In genomic region chr1:170594227-170594626, GRCh38 we compare ENCODE assay signal across 22 cellular contexts.
DNase-seq lines count a peak whose midpoint lies in the region; ATAC-seq and TF ChIP-seq lines count a peak whose summit lies in the region.
"Had no signal": no experiment of that assay in that cellular context is flagged by ENCODE, and none has a peak within 500 bp of the region (broad histone marks: within the 10 kb centered on the region; RNA-seq: fewer than 3 reads in every experiment).

No MANE protein-coding gene starts in this region.

- intact Hi-C loops in ascending aorta (cut with DNase I) = no loop called here

- no peaks in the 10 kb centered on the region for H3K27me3 ChIP-seq in ascending aorta
- H3K27me3 ChIP-seq in skeletal muscle tissue (ENCODE audit: control insufficient read depth in 3 of 3, insufficient read depth in 3 of 3, low read length in 3 of 3) = no peaks in the 10 kb centered on the region
- H3K27me3 ChIP-seq: gastrocnemius medialis had no signal

- TF ChIP-seq CTCF in ascending aorta (IDR thresholded peaks at IDR 0.05) = no peak

- H3K4me3 ChIP-seq in ascending aorta = peak overlapping the region; percentile 3 to 45
- H3K4me3 ChIP-seq in skeletal muscle tissue (ENCODE audit: low read length in 3 of 3) = peak overlapping the region in 1 of 3 donors; percentile 25

- no peak for ATAC-seq in GM18502 (IDR thresholded peaks at IDR 0.05; ENCODE audit: poor library complexity, unreplicated experiment)
- ATAC-seq: gastrocnemius medialis had no signal

- no peak overlapping the region for H3K9ac ChIP-seq in skeletal muscle tissue (ENCODE audit: low read depth in 1 of 3, low read length in 3 of 3)

- peak; percentile 9 for DNase-seq in ELF-1 (ENCODE audit: low read depth, low spot score)
- DNase-seq in NCI-H524 (lab: John Stamatoyannopoulos, UW) = peak; percentile 41 to 79
- DNase-seq in ascending aorta (ENCODE audit: low spot score in 2 of 2) = no peak
- DNase-seq in stimulated activated CD8-positive, alpha-beta memory T cell treated with anti-CD3 and anti-CD28 coated beads, Interleukin-4, amount 100 ng/mL, for 48 hours = no peak
- DNase-seq in foreskin melanocyte = no peak
- DNase-seq: activated CD4-positive, alpha-beta T cell treated with anti-CD3 and anti-CD28 coated beads for 4 hours; activated naive CD4-positive, alpha-beta T cell treated with anti-CD3 and anti-CD28 coated beads, Interleukin-2, amount 50 U/mL, for 16 hours; AML-193; anterior cingulate cortex; CD8-positive, alpha-beta memory T cell; central memory CD4-positive, alpha-beta T cell; effector CD4-positive, alpha-beta T cell; erythroblast; gastrocnemius medialis; GOT3; Kasumi-1; NCI-H1048; NCI-H2029 treated with DMSO at 0.1 percent for 48 hours; NCI-H526 treated with DMSO at 0.1 percent for 48 hours; substantia nigra had no signal

- H3K36me3 ChIP-seq in ascending aorta = no peaks in the 10 kb centered on the region
- no peaks in the 10 kb centered on the region for H3K36me3 ChIP-seq in skeletal muscle tissue (ENCODE audit: control insufficient read depth in 3 of 3, insufficient read depth in 3 of 3, low read length in 3 of 3)
- H3K36me3 ChIP-seq: gastrocnemius medialis had no signal

- H3K9me3 ChIP-seq in ascending aorta (no peaks in the 10 kb centered on the region), skeletal muscle tissue (ENCODE audit: control insufficient read depth in 3 of 3, low read length in 3 of 3) (no peaks in the 10 kb centered on the region)
- H3K9me3 ChIP-seq: gastrocnemius medialis had no signal

- H3K27ac ChIP-seq in ascending aorta = peak overlapping the region; percentile 51 to 65
- peak overlapping the region; percentile 41 for H3K27ac ChIP-seq in skeletal muscle tissue (ENCODE audit: low read depth, low read length)

- peaks cover 0 to 10% of the 10 kb centered on the region in 2 donors for H3K4me1 ChIP-seq in ascending aorta
- peaks cover 6 to 12% (median 6%) of the 10 kb centered on the region in 3 donors for H3K4me1 ChIP-seq in skeletal muscle tissue (ENCODE audit: control insufficient read depth in 3 of 3, insufficient read depth in 3 of 3, low read length in 3 of 3)

Comparison
In these comparisons a context has a peak if more than half of its experiments do, and no peak if none do; other contexts are left out.
1. DNase-seq: peak in ELF-1 (single experiment) and NCI-H524 (2 of 2); none in ascending aorta (0 of 2), stimulated activated CD8-positive, alpha-beta memory T cell treated with anti-CD3 and anti-CD28 coated beads, Interleukin-4, amount 100 ng/mL, for 48 hours (single experiment) and foreskin melanocyte (single experiment).